ENCODE assay signal across 8 cellular contexts in the genomic region with DNA sequence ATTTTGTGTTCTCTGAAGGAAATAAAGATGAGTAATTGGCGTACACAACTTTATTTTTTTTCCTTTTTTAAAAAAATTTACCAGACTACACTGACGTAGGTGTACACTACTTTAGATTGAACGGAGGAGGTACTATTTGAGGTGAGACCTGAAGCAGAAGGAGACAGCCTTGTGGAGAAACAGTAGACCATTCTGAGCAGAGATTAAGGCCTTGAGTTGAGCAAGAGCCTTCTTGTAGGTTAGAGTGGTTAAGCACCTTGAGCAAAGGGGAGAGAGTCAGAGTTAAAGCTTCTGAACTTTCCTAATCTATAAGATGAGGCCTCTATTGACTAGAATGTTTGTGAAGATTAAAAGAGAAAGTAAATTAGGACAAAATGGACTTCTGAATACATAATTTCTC. TPM values are rescaled to one million over a fixed set of nuclear protein-coding genes. Genes with fewer than 3 reads are reported as not detected.
DNase-seq lines count a peak whose midpoint lies in the region; ATAC-seq, FAIRE-seq and TF ChIP-seq lines count a peak whose summit lies in the region.

No MANE protein-coding gene starts in this region.

- no peak overlapping the region for H2AFZ ChIP-seq in K562 (ENCODE audit: low read depth, low read length)

- TF ChIP-seq CTCF in CD14-positive monocyte (IDR thresholded peaks at IDR 0.05) (no peak), K562 (IDR thresholded peaks at IDR 0.05 in 2 of 3, conservative IDR thresholded peaks at IDR 0.05 in 1 of 3; ENCODE audit: insufficient read depth in 2 of 3, low read depth in 1 of 3, low read length in 3 of 3) (no peak)

- H3K27me3 ChIP-seq in HUES48 (ENCODE audit: control insufficient read depth, insufficient read depth, low read length) (peaks cover 13% of the 10 kb centered on the region), K562 (ENCODE audit: control insufficient read depth in 2 of 2, insufficient read depth in 2 of 2, low read length in 2 of 2) (no peaks in the 10 kb centered on the region; a peak in 1 of 5 replicates), muscle layer of duodenum (ENCODE audit: low read depth, low read length) (no peaks in the 10 kb centered on the region)

- peaks cover 0 to 5% (median 0%) of the 10 kb centered on the region in 7 donors for H3K9me3 Mint-ChIP-seq in CD14-positive monocyte

- H3K4me1 ChIP-seq in HUES48 (ENCODE audit: control insufficient read depth, insufficient read depth, low read length) = peaks cover 16% of the 10 kb centered on the region; the same call in 1 of the 2 replicates
- peaks cover 16 to 25% of the 10 kb centered on the region in 2 experiments; a peak in 4 of 5 replicates for H3K4me1 ChIP-seq in K562 (replicated peaks in 1 of 2; ENCODE audit: control insufficient read depth in 2 of 2, insufficient read depth in 2 of 2, low read length in 2 of 2)
- H3K4me1 ChIP-seq in muscle layer of duodenum (ENCODE audit: control insufficient read depth in 1 of 2, insufficient read depth in 2 of 2, low read length in 2 of 2) = peaks cover 21 to 43% of the 10 kb centered on the region in 2 donors

- FAIRE-seq in K562 (lab: Jason Lieb, UNC) (no peak), RCC 7860 (lab: Jason Lieb, UNC) (no peak)

- peaks cover 41% of the 10 kb centered on the region for H4K20me1 ChIP-seq in K562 (replicated peaks; ENCODE audit: control insufficient read depth, insufficient read depth, low read length)

- CTCF ChIA-PET in K562 (lab: Yijun Ruan, JAX; ENCODE audit: low intra/inter-chr PET ratio) = no interaction called here

- no peaks in the 10 kb centered on the region for H3K9me1 ChIP-seq in K562 (ENCODE audit: control insufficient read depth, insufficient read depth, low read length)

- no peak overlapping the region for H3K9ac ChIP-seq in HUES48 (ENCODE audit: low read depth, low read length)
- 0 out of 4 replicates have a peak overlapping the region, but pooled peaks of 1 of the 2 experiments have one; percentile 23 for H3K9ac ChIP-seq in K562 (ENCODE audit: insufficient read depth in 1 of 2, low read depth in 2 of 2, low read length in 2 of 2)

- DNase-seq in CD14-positive monocyte (ENCODE audit: low spot score) = no peak
- DNase-seq in K562 (ENCODE audit: extremely low read depth in 1 of 4, low spot score in 3 of 4) = peak in 1 of 4 experiments; percentile 37
- DNase-seq in RCC 7860 (ENCODE audit: low spot score) = no peak
- no peak for DNase-seq in Kasumi-1 (lab: John Stamatoyannopoulos, UW)

- intact Hi-C loops in CD14-positive monocyte (cut with micrococcal nuclease) (no loop called here), K562 (cut with micrococcal nuclease) (loop anchor here (5.0 kb wide), 1 partner anchor 60 kb away; no protein-coding TSS in a partner anchor)

- WGBS in K562 (ENCODE audit: insufficient coverage, low coverage, missing lambda C conversion rate) = 26% methylated on average over 3 of the region's 3 CpGs

- POLR2A ChIA-PET in K562 (lab: Yijun Ruan, JAX) = interaction anchor here (1.0 to 1.4 kb wide), 2 partner anchors 9 to 10 kb away, joined by 3 to 5 read pairs; no protein-coding TSS in a partner anchor

- H3K36me3 Mint-ChIP-seq in CD14-positive monocyte = peaks cover 0 to 4% of the 10 kb centered on the region in 2 donors

- H3K4me1 Mint-ChIP-seq in CD14-positive monocyte = peaks cover 30% of the 10 kb centered on the region

- H3K4me3 Mint-ChIP-seq in CD14-positive monocyte = peak overlapping the region; percentile 49 to 82

- H3K36me3 ChIP-seq in HUES48 (ENCODE audit: control insufficient read depth, insufficient read depth, low read length) (peaks cover 36% of the 10 kb centered on the region), K562 (ENCODE audit: control insufficient read depth, insufficient read depth, low read length) (peaks cover 39% of the 10 kb centered on the region), muscle layer of duodenum (ENCODE audit: control insufficient read depth in 1 of 2, insufficient read depth in 2 of 2, low read length in 2 of 2) (peaks cover 0 to 3% of the 10 kb centered on the region in 2 donors)

- H3K27ac Mint-ChIP-seq in CD14-positive monocyte = peak overlapping the region in 1 of 7 donors; percentile 78

- no peak for TF ChIP-seq POLR2A in K562 (conservative IDR thresholded peaks at IDR 0.05)

- in situ Hi-C loops in K562 (cut with MboI) = no loop called here

- H3K9me3 ChIP-seq in HUES48 (ENCODE audit: control insufficient read depth, insufficient read depth, low read length) (0 out of 2 replicates have a peak, but pooled peaks cover 5% of the 10 kb centered on the region), K562 (replicated peaks; ENCODE audit: control insufficient read depth, insufficient read depth, low read depth, low read length) (no peaks in the 10 kb centered on the region), muscle layer of duodenum (ENCODE audit: control insufficient read depth in 1 of 2, low read length in 2 of 2) (no peaks in the 10 kb centered on the region)

- peaks cover 0 to 2% (median 0%) of the 10 kb centered on the region in 3 donors for H3K27me3 Mint-ChIP-seq in CD14-positive monocyte (ENCODE audit: low read depth in 3 of 3)

- H3K79me2 ChIP-seq in K562 (ENCODE audit: control insufficient read depth, insufficient read depth, low read length) = peaks cover 84% of the 10 kb centered on the region

- BruUV-seq in K562 (replicated peaks; lab: Mats Ljungman, UMichigan) = TSS peak; percentile 36

- peak overlapping the region; percentile 60 for H3K4me2 ChIP-seq in K562 (ENCODE audit: insufficient read depth, low read length)

- peak; percentile 33 for ATAC-seq in K562
- ATAC-seq in HG03442 (IDR thresholded peaks at IDR 0.05; ENCODE audit: unreplicated experiment) = no peak
- no peak for ATAC-seq in GM19452 (IDR thresholded peaks at IDR 0.05; ENCODE audit: unreplicated experiment)

- H3K27ac ChIP-seq in HUES48 (ENCODE audit: low read depth, low read length) = no peak overlapping the region
- no peak overlapping the region for H3K27ac ChIP-seq in K562 (ENCODE audit: extremely low read depth, low read depth, low read length)
- no peak overlapping the region for H3K27ac ChIP-seq in muscle layer of duodenum (ENCODE audit: low read length)

- peak overlapping the region; percentile 89 for H3K4me3 ChIP-seq in HUES48 (ENCODE audit: low read depth, low read length)
- H3K4me3 ChIP-seq in K562 = peak overlapping the region; percentile 19; the same call in 1 of the 2 replicates
- peak overlapping the region; percentile 91 to 93 for H3K4me3 ChIP-seq in muscle layer of duodenum (ENCODE audit: low read depth in 1 of 2, low read length in 2 of 2)

- TF ChIP-seq EP300 in K562 (IDR thresholded peaks at IDR 0.05; ENCODE audit: low read length) = no peak

- no peak for TF ChIP-seq RAD21 in K562 (CRISPR knock-in tag; conservative IDR thresholded peaks at IDR 0.05 in 1 of 2, IDR thresholded peaks at IDR 0.05 in 1 of 2)

TF ChIP-seq in K562, 482 proteins besides CTCF, POLR2A, EP300 and RAD21 (continues in another document):
- TF ChIP-seq EHMT2 (IDR thresholded peaks at IDR 0.05) = no peak
- no peak for TF ChIP-seq HNRNPUL1 (IDR thresholded peaks at IDR 0.05; ENCODE audit: low read length)
- TF ChIP-seq XRCC4 (IDR thresholded peaks at IDR 0.05; ENCODE audit: extremely low read depth, insufficient read depth, insufficient read length) = no peak

RNA-seq across cellular contexts. Expression of a gene that starts 2.5 kb away (rescaled TPM):
- polyA plus RNA-seq in CD14-positive monocyte = 10 to 100 TPM; 11.3 to 12.3 TPM
- total RNA-seq in K562 (2011; cell fraction: chromatin; rRNA removed; ENCODE audit: low replicate concordance) = 20.0 and 65.8 TPM in 2 replicates
- total RNA-seq in K562 (2011; cell fraction: nucleolus; rRNA removed) = 16.8 and 18.3 TPM in 2 replicates
- 26.9 and 32.6 TPM in 2 replicates for total RNA-seq in K562 (2011; cell fraction: nucleoplasm; rRNA removed)
- 37.4 and 44.2 TPM in 2 replicates for total RNA-seq in K562 (2014; rRNA removed)
- total RNA-seq in K562 (2014; rRNA removed; fragmentation: Illumina TruSeq; extraction: Trizol) = 17.2 and 18.6 TPM in 2 replicates
- total RNA-seq in K562 (2015; rRNA removed; fragmentation: Illumina TruSeq; extraction: Trizol) = 21.3 and 22.1 TPM in 2 replicates
- 26.4 and 28.2 TPM in 2 replicates for total RNA-seq in K562 (2021)
- 17.4 and 18.3 TPM in 2 replicates for polyA plus RNA-seq in K562 (2011; rRNA removed)
- polyA plus RNA-seq in K562 (2011; cell fraction: cytosol; rRNA removed) = 4.2 and 6.7 TPM in 2 replicates
- 18.4 and 27.1 TPM in 2 replicates for polyA plus RNA-seq in K562 (2011; cell fraction: nucleus; rRNA removed)
- polyA plus RNA-seq in K562 (2012) = 10.7 and 12.7 TPM in 2 replicates
- polyA plus RNA-seq in K562 (2014; fragmentation: Illumina TruSeq; extraction: Trizol) = 15.0 and 16.6 TPM in 2 replicates
- polyA plus RNA-seq in K562 (2014; fragmentation: Nextera tagmentation; extraction: Ambion mirVana) = 1 to 10 TPM; 6.8 to 7.5 TPM
- 13.1 and 15.4 TPM in 2 replicates for polyA plus RNA-seq in K562 (2014; rRNA removed)
- 23.0 and 23.3 TPM in 2 replicates for polyA minus RNA-seq in K562 (2011; rRNA and poly(A)+ RNA removed)
- 9.2 and 9.3 TPM in 2 replicates for polyA minus RNA-seq in K562 (2011; cell fraction: cytosol; rRNA and poly(A)+ RNA removed)
- 30.6 and 43.5 TPM in 2 replicates for polyA minus RNA-seq in K562 (2011; cell fraction: nucleus; rRNA and poly(A)+ RNA removed)

RNA-seq across cellular contexts. Expression of a gene that starts 50.8 kb away (rescaled TPM):
- polyA plus RNA-seq in CD14-positive monocyte (not detected), K562 (2011; rRNA removed) (not detected in 2 replicates), K562 (2014; fragmentation: Illumina TruSeq; extraction: Trizol) (not detected in 2 replicates), K562 (2014; fragmentation: Nextera tagmentation; extraction: Ambion mirVana) (not detected), K562 (2014; rRNA removed) (not detected in 2 replicates)
- not detected in 2 replicates for total RNA-seq in K562 (2011; cell fraction: chromatin; rRNA removed; ENCODE audit: low replicate concordance)
- total RNA-seq in K562 (2011; cell fraction: nucleolus; rRNA removed) = not detected in 2 replicates
- total RNA-seq in K562 (2011; cell fraction: nucleoplasm; rRNA removed) = not detected in 2 replicates
- total RNA-seq in K562 (2014; rRNA removed) (not detected in 2 replicates), K562 (2014; rRNA removed; fragmentation: Illumina TruSeq; extraction: Trizol) (not detected in 2 replicates), K562 (2015; rRNA removed; fragmentation: Illumina TruSeq; extraction: Trizol) (not detected in 2 replicates), K562 (2021) (not detected in 2 replicates)
- not detected in 2 replicates for polyA plus RNA-seq in K562 (2011; cell fraction: cytosol; rRNA removed)
- polyA plus RNA-seq in K562 (2011; cell fraction: nucleus; rRNA removed) = not detected in 2 replicates
- not detected in 2 replicates for polyA plus RNA-seq in K562 (2012)
- polyA minus RNA-seq in K562 (2011; rRNA and poly(A)+ RNA removed) = not detected in 2 replicates
- not detected in 2 replicates for polyA minus RNA-seq in K562 (2011; cell fraction: cytosol; rRNA and poly(A)+ RNA removed)
- polyA minus RNA-seq in K562 (2011; cell fraction: nucleus; rRNA and poly(A)+ RNA removed) = not detected in 2 replicates

Comparison
In these comparisons a context has a peak if more than half of its experiments do, and no peak if none do; other contexts are left out.
1. H3K4me3 ChIP-seq: peak in every context shown above with its lines; median percentile 92 in muscle layer of duodenum; 89 in HUES48; 19 in K562.